12 cellular contexts compared by ENCODE assay signal in genomic region chr5:67208403-67208802, GRCh38. TPM values are rescaled to one million over a fixed set of nuclear protein-coding genes. Genes with fewer than 3 reads are reported as not detected.
DNase-seq lines count a peak whose midpoint lies in the region; ATAC-seq and TF ChIP-seq lines count a peak whose summit lies in the region.
"Had no signal": no experiment of that assay in that cellular context is flagged by ENCODE, and none has a peak within 500 bp of the region (broad histone marks: within the 10 kb centered on the region; RNA-seq: fewer than 3 reads in every experiment).

No MANE protein-coding gene starts in this region.

- POLR2A ChIA-PET in CD8-positive, alpha-beta memory T cell (lab: Charles Lee): interaction anchor here (0.7 to 4.9 kb wide), 2 partner anchors 42 to 50 kb away, joined by 3 to 61 read pairs; no protein-coding TSS in a partner anchor
- POLR2A ChIA-PET in activated CD4-positive, alpha-beta memory T cell treated with anti-CD3 and anti-CD28 coated beads for 36 hours (lab: Charles Lee): interaction anchor here (8.7 kb wide), 1 partner anchor 43 kb away, joined by 104 read pairs; no protein-coding TSS in a partner anchor

- no peaks in the 10 kb centered on the region for H3K36me3 ChIP-seq in CD8-positive, alpha-beta memory T cell (ENCODE audit: insufficient read depth, low read length)
- H3K36me3 ChIP-seq: left lung had no signal

- H3K4me3 ChIP-seq in CD8-positive, alpha-beta memory T cell (ENCODE audit: low read length): no peak overlapping the region
- H3K4me3 ChIP-seq: left lung, PC-9 had no signal

- intact Hi-C loops in CD14-positive monocyte (cut with micrococcal nuclease): loop anchor here in 1 of 2 donors (5.0 kb wide), 1 partner anchor 41 kb away; no protein-coding TSS in a partner anchor
- intact Hi-C loops in activated CD4-positive, alpha-beta memory T cell treated with anti-CD3 and anti-CD28 coated beads for 36 hours (cut with micrococcal nuclease): loop anchor here (5.0 to 10.0 kb wide), 5 partner anchors 381 to 1226 kb away; partner anchors contain the start of gene SREK1

- ATAC-seq in naive B cell (ENCODE audit: low read depth in 2 of 2): no peak
- ATAC-seq in activated CD4-positive, CD25-positive, alpha-beta regulatory T cell treated with anti-CD3 and anti-CD28 coated beads, Interleukin-2, amount 50 U/mL, for 24 hours: no peak
- ATAC-seq in HG02981 (IDR thresholded peaks at IDR 0.05; ENCODE audit: unreplicated experiment): no peak

- H3K9me3 ChIP-seq in CD8-positive, alpha-beta memory T cell (ENCODE audit: low read length): no peaks in the 10 kb centered on the region
- H3K9me3 ChIP-seq: left lung had no signal

- H3K36me3 Mint-ChIP-seq in CD14-positive monocyte (no peaks in the 10 kb centered on the region), naive B cell (no peaks in the 10 kb centered on the region)
- no peaks in the 10 kb centered on the region for H3K36me3 Mint-ChIP-seq in CD8-positive, alpha-beta memory T cell
- peaks cover 2% of the 10 kb centered on the region for H3K36me3 Mint-ChIP-seq in activated CD4-positive, alpha-beta memory T cell treated with anti-CD3 and anti-CD28 coated beads for 36 hours

- H3K27ac Mint-ChIP-seq in CD14-positive monocyte: peak overlapping the region in 4 of 7 donors; percentile 7 to 73 (median 60)
- peak overlapping the region in 7 of 8 donors; percentile 66 to 97 (median 85) for H3K27ac Mint-ChIP-seq in CD8-positive, alpha-beta memory T cell
- peak overlapping the region; percentile 90 for H3K27ac Mint-ChIP-seq in activated CD4-positive, alpha-beta memory T cell treated with anti-CD3 and anti-CD28 coated beads for 36 hours
- peak overlapping the region in 5 of 6 donors; percentile 86 to 97 (median 90) for H3K27ac Mint-ChIP-seq in naive B cell

- H3K9me3 Mint-ChIP-seq in CD14-positive monocyte (peaks cover 0 to 2% (median 0%) of the 10 kb centered on the region in 7 donors), naive B cell (peaks cover 0 to 8% (median 3%) of the 10 kb centered on the region in 7 donors)
- no peaks in the 10 kb centered on the region for H3K9me3 Mint-ChIP-seq in CD8-positive, alpha-beta memory T cell
- no peaks in the 10 kb centered on the region for H3K9me3 Mint-ChIP-seq in activated CD4-positive, alpha-beta memory T cell treated with anti-CD3 and anti-CD28 coated beads for 36 hours

- H3K4me3 Mint-ChIP-seq in CD14-positive monocyte (no peak overlapping the region), naive B cell (peak overlapping the region in 6 of 8 donors; percentile 9 to 91 (median 75))
- peak overlapping the region in 1 of 7 donors; percentile 48 for H3K4me3 Mint-ChIP-seq in CD8-positive, alpha-beta memory T cell
- H3K4me3 Mint-ChIP-seq in activated CD4-positive, alpha-beta memory T cell treated with anti-CD3 and anti-CD28 coated beads for 36 hours: no peak overlapping the region

- H3K27ac ChIP-seq in CD8-positive, alpha-beta memory T cell (ENCODE audit: low read depth, low read length): no peak overlapping the region

- H3K27me3 Mint-ChIP-seq in CD14-positive monocyte (ENCODE audit: low read depth in 3 of 3) (peaks cover 0 to 5% (median 4%) of the 10 kb centered on the region in 3 donors), naive B cell (no peaks in the 10 kb centered on the region)
- H3K27me3 Mint-ChIP-seq in CD8-positive, alpha-beta memory T cell: no peaks in the 10 kb centered on the region
- H3K27me3 Mint-ChIP-seq in activated CD4-positive, alpha-beta memory T cell treated with anti-CD3 and anti-CD28 coated beads for 36 hours: no peaks in the 10 kb centered on the region

- H3K4me1 ChIP-seq in CD8-positive, alpha-beta memory T cell (ENCODE audit: insufficient read depth, low read length): peaks cover 59% of the 10 kb centered on the region

- DNase-seq in CD14-positive monocyte (ENCODE audit: low spot score) (no peak), naive B cell (no peak), NCI-H2081 treated with DMSO at 0.1 percent for 48 hours (lab: John Stamatoyannopoulos, UW) (no peak)
- no peak for DNase-seq in CD8-positive, alpha-beta memory T cell
- no peak for DNase-seq in activated CD4-positive, alpha-beta memory T cell treated with anti-CD3 and anti-CD28 coated beads for 36 hours
- DNase-seq: left lung had no signal

- H3K4me1 Mint-ChIP-seq in CD14-positive monocyte (peaks cover 52% of the 10 kb centered on the region), naive B cell (peaks cover 56 to 69% (median 63%) of the 10 kb centered on the region in 3 donors)
- peaks cover 60 to 66% (median 65%) of the 10 kb centered on the region in 3 donors for H3K4me1 Mint-ChIP-seq in CD8-positive, alpha-beta memory T cell
- H3K4me1 Mint-ChIP-seq in activated CD4-positive, alpha-beta memory T cell treated with anti-CD3 and anti-CD28 coated beads for 36 hours (ENCODE audit: low read depth): peaks cover 60% of the 10 kb centered on the region

- TF ChIP-seq CTCF in CD14-positive monocyte (IDR thresholded peaks at IDR 0.05): no peak

- no peaks in the 10 kb centered on the region for H3K27me3 ChIP-seq in CD8-positive, alpha-beta memory T cell (ENCODE audit: insufficient read depth, low read length, poor library complexity, severe bottlenecking)
- H3K27me3 ChIP-seq: left lung had no signal

- CTCF ChIA-PET in CD8-positive, alpha-beta memory T cell (lab: Charles Lee): interaction anchor here (0.6 to 14.5 kb wide), 11 partner anchors 9 to 394 kb away, joined by 3 to 342 read pairs (median 4); partner anchors contain the start of gene CD180
- CTCF ChIA-PET in activated CD4-positive, alpha-beta memory T cell treated with anti-CD3 and anti-CD28 coated beads for 36 hours (lab: Charles Lee): interaction anchor here (0.6 to 14.4 kb wide), 17 partner anchors 10 to 430 kb away, joined by 3 to 363 read pairs (median 6); no protein-coding TSS in a partner anchor

RNA-seq across cellular contexts. Expression of gene CD180, which starts 11.8 kb away (rescaled TPM):
- polyA plus RNA-seq in CD14-positive monocyte (10 to 100 TPM; 11.7 to 22.0 TPM), naive B cell (ENCODE audit: low read depth in 6 of 6) (100 to 1,000 TPM in 3 of 6 donors, 10 to 100 TPM in 3; 29.6 to 131 (median 91.3) TPM)
- total RNA-seq in CD8-positive, alpha-beta memory T cell: under 1 TPM; 0.24 to 0.27 TPM
- not detected for polyA plus RNA-seq in CD8-positive, alpha-beta memory T cell
- total RNA-seq in activated CD4-positive, alpha-beta memory T cell treated with anti-CD3 and anti-CD28 coated beads for 36 hours: under 1 TPM; 0.07 to 0.21 TPM
- total RNA-seq: HT-29, NCI-H460, PC-9 had no signal
- polyA plus RNA-seq: BJ had no signal

Comparison
In these comparisons a context has a peak if more than half of its experiments do, and no peak if none do; other contexts are left out.
1. H3K4me3 Mint-ChIP-seq: peak in naive B cell (6 of 8); none in CD14-positive monocyte (0 of 2) and activated CD4-positive, alpha-beta memory T cell treated with anti-CD3 and anti-CD28 coated beads for 36 hours (single experiment).
2. RNA of gene CD180, which starts 11.8 kb away (polyA plus RNA-seq): 29.6 to 131 TPM in naive B cell and 11.7 to 22.0 TPM in CD14-positive monocyte; not detected in CD8-positive, alpha-beta memory T cell (single experiment); every median in the first group is over 10 times any median in the second.
3. Peak in every context shown above with its lines, with median percentiles within 50 percentile points of each other: H3K27ac Mint-ChIP-seq.